Comparison of ENCODE assay signal across 23 cellular contexts in the genomic region with DNA sequence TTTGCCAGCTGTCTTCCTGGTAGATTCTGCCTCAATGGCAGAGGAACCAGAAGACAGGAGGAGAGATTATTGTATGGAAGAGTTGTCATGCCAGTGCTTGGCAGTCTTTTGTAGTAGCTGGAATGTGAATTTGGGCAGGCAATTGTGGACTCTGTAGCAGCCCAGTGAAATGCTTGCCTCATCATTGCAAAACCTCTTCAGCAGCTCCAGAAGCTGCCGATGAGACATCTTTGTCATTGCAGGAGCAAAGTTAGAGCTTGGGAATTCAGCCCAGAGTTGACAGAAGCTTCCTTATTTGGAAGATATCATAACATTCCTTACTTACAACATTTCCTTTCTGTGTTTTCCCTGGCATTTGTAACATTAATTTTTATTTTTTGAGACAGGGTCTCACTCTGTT.
"Had no signal": no experiment of that assay in that cellular context is flagged by ENCODE, and none has a peak within 500 bp of the region (broad histone marks: within the 10 kb centered on the region; RNA-seq: fewer than 3 reads in every experiment).

No MANE protein-coding gene starts in this region.

- H3K4me3 ChIP-seq: dorsolateral prefrontal cortex, esophagus muscularis mucosa, hepatocyte, mucosa of descending colon, psoas muscle, spleen, testis, transverse colon had no signal

- H3K36me3 ChIP-seq: esophagus muscularis mucosa, neutrophil, spleen, transverse colon had no signal

- H3K9me3 Mint-ChIP-seq: stimulated activated memory B cell treated with anti-CD40 and anti-IgM and Interleukin-4, amounts not matched to agents 10 μg/mL and 1 μg/mL and 100 μg/mL, for 72 hours had no signal

- H3K27ac ChIP-seq: dorsolateral prefrontal cortex, epithelial cell of prostate, esophagus muscularis mucosa, foreskin keratinocyte, hepatocyte, neutrophil, psoas muscle, spleen, testis, transverse colon had no signal

- ATAC-seq: foreskin keratinocyte; left colon; mucosa of descending colon; naive thymus-derived CD8-positive, alpha-beta T cell; psoas muscle; sciatic nerve; stimulated activated memory B cell treated with anti-CD40 and anti-IgM and Interleukin-4, amounts not matched to agents 10 μg/mL and 1 μg/mL and 100 μg/mL, for 72 hours had no signal

- H3K27me3 ChIP-seq: dorsolateral prefrontal cortex, esophagus muscularis mucosa, foreskin keratinocyte, hepatocyte, neutrophil, spleen, testis, transverse colon had no signal

- H3K4me3 Mint-ChIP-seq: naive thymus-derived CD8-positive, alpha-beta T cell; stimulated activated memory B cell treated with anti-CD40 and anti-IgM and Interleukin-4, amounts not matched to agents 10 μg/mL and 1 μg/mL and 100 μg/mL, for 72 hours; stimulated activated naive CD8-positive, alpha-beta T cell treated with anti-CD3 and anti-CD28 coated beads, Interleukin-15, Interleukin-2, amounts not matched to agents 100 ng/mL and 50 ng/mL, for 24 hours had no signal

- H2AFZ ChIP-seq: hepatocyte had no signal

- FAIRE-seq: kidney had no signal

- H3K36me3 Mint-ChIP-seq: naive thymus-derived CD8-positive, alpha-beta T cell; stimulated activated memory B cell treated with anti-CD40 and anti-IgM and Interleukin-4, amounts not matched to agents 10 μg/mL and 1 μg/mL and 100 μg/mL, for 72 hours had no signal

- DNase-seq: cortex of kidney; dorsolateral prefrontal cortex; effector CD8-positive, alpha-beta T cell; foreskin keratinocyte; head of caudate nucleus; kidney; left colon; mucosa of descending colon; naive thymus-derived CD8-positive, alpha-beta T cell; psoas muscle; spleen; stimulated activated CD4-positive, alpha-beta T cell treated with anti-CD3 and anti-CD28 coated beads, Interleukin-15, amount 100 ng/mL, for 24 hours; stimulated activated CD4-positive, alpha-beta T cell treated with anti-CD3 and anti-CD28 coated beads, Interleukin-1b, Interleukin-23, amount 100 ng/mL, for 48 hours; stimulated activated CD4-positive, alpha-beta T cell treated with anti-CD3 and anti-CD28 coated beads, Interleukin-4, amount 100 ng/mL, for 24 hours; testis; transverse colon had no signal

- H3K27ac Mint-ChIP-seq: naive thymus-derived CD8-positive, alpha-beta T cell; stimulated activated memory B cell treated with anti-CD40 and anti-IgM and Interleukin-4, amounts not matched to agents 10 μg/mL and 1 μg/mL and 100 μg/mL, for 72 hours; stimulated activated naive CD8-positive, alpha-beta T cell treated with anti-CD3 and anti-CD28 coated beads, Interleukin-15, Interleukin-2, amounts not matched to agents 100 ng/mL and 50 ng/mL, for 24 hours had no signal

- H3K4me1 ChIP-seq: esophagus muscularis mucosa, foreskin keratinocyte, psoas muscle, spleen, testis, transverse colon had no signal

- H3K79me2 ChIP-seq: hepatocyte had no signal

- H3K4me2 ChIP-seq: hepatocyte had no signal

- H3K27me3 Mint-ChIP-seq: naive thymus-derived CD8-positive, alpha-beta T cell; stimulated activated memory B cell treated with anti-CD40 and anti-IgM and Interleukin-4, amounts not matched to agents 10 μg/mL and 1 μg/mL and 100 μg/mL, for 72 hours; stimulated activated naive CD8-positive, alpha-beta T cell treated with anti-CD3 and anti-CD28 coated beads, Interleukin-15, Interleukin-2, amounts not matched to agents 100 ng/mL and 50 ng/mL, for 24 hours had no signal

- H3K9me3 ChIP-seq: esophagus muscularis mucosa, mucosa of descending colon, neutrophil, psoas muscle, spleen, testis, transverse colon had no signal

- H3K4me1 Mint-ChIP-seq: naive thymus-derived CD8-positive, alpha-beta T cell; stimulated activated memory B cell treated with anti-CD40 and anti-IgM and Interleukin-4, amounts not matched to agents 10 μg/mL and 1 μg/mL and 100 μg/mL, for 72 hours had no signal
